In the genomic region with DNA sequence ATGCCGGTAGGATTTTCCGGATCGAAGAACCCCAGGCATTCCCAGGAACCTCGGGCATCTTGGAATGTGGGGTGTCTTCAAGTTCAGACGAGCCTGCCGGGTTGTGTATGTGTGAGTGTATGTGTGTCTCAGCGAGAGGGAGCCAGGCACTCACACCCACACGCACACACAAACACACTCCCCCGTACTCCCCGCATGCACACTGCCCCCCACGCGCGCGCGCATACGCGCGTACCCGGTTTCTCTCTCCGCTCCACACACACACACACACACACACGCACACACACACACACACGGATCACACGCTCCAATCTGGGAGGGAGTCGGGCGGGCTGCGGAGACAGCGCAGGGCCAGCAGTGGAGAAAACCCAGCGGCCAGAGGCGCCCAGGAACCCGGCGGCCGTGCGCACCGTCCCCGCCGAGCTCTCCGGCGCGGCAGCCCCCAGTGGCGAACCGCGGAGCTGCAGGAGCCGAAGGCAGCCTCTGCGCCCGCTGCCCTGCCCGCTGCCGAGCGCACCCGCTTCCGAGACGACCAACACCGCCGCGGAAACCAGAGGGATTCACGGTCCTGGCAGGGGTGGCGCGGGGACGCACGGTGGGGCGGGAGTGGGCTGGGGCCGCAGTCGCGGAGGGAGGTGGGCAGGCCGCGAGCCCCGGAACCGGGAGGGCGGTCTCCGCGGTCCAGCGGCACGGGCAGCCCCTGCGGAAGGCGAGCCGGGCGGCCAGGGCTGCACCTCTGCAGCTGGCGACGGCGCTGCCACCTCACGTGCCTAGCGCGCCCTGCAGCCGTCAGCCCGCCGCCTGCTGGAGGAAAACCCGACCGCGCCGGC, we compare ENCODE assay signal across 8 cellular contexts. TPM values are rescaled to one million over a fixed set of nuclear protein-coding genes. Genes with fewer than 3 reads are reported as not detected.
DNase-seq lines count a peak whose midpoint lies in the region; ATAC-seq and TF ChIP-seq lines count a peak whose summit lies in the region.

A gene (minus strand): TSS at position 125 of the 830 bp plus-strand sequence.

- DNase-seq in KBM-7: peak; percentile 72
- DNase-seq in SK-N-SH: peak; percentile 92
- DNase-seq in amniotic epithelial cell (ENCODE audit: low read depth): peak; percentile 50
- peak; percentile 83 for DNase-seq in left ventricle myocardium superior
- DNase-seq in pulmonary artery endothelial cell (ENCODE audit: low read depth, low spot score): peak; percentile 4
- peak; percentile 75 for DNase-seq in ureter (ENCODE audit: low spot score)

- H3K9ac ChIP-seq in BLaER1 treated with 17β-estradiol and CSF1 and Interleukin-3, amounts not matched to agents 10 nM and 100 nM: peak within 1 kb of the TSS; percentile 49 to 83 (median 69); a peak in 21 of 22 replicates
- no peak within 1 kb of the TSS for H3K9ac ChIP-seq in SK-N-SH

- no peaks in the 10 kb centered on the region for H3K9me2 ChIP-seq in SK-N-SH

- peak within 1 kb of the TSS in 9 of 11 experiments; percentile 42 to 74 (median 69); a peak in 17 of 22 replicates for H3K27ac ChIP-seq in BLaER1 treated with 17β-estradiol and CSF1 and Interleukin-3, amounts not matched to agents 10 nM and 100 nM
- H3K27ac ChIP-seq in SK-N-SH (ENCODE audit: low read depth in 2 of 2, low read length in 1 of 2): peak within 1 kb of the TSS in 1 of 2 experiments; percentile 82; a peak in 2 of 4 replicates

- TF ChIP-seq CTCF in SK-N-SH (IDR thresholded peaks at IDR 0.05): peak; percentile 58

- H3K79me2 ChIP-seq in SK-N-SH (ENCODE audit: insufficient read depth): no peaks in the 10 kb centered on the region

- WGBS in SK-N-SH (ENCODE audit: low lambda C conversion rate): 3% methylated on average over 21 of the region's 89 CpGs

- H3K4me3 ChIP-seq in BLaER1 treated with 17β-estradiol and CSF1 and Interleukin-3, amounts not matched to agents 10 nM and 100 nM: peak within 1 kb of the TSS; percentile 61 to 83 (median 71)
- peak within 1 kb of the TSS; percentile 48 to 61 for H3K4me3 ChIP-seq in SK-N-SH (ENCODE audit: low read depth in 2 of 2, low read length in 1 of 2)

- intact Hi-C loops in left ventricle myocardium superior (cut with micrococcal nuclease): no loop called here

- POLR2A ChIA-PET in SK-N-SH (lab: Yijun Ruan, JAX): interaction anchor here (0.6 to 1.2 kb wide), 4 partner anchors 77 to 524 kb away, joined by 3 to 4 read pairs (median 4); no protein-coding TSS in a partner anchor

- peaks cover 22 to 51% (median 46%) of the 10 kb centered on the region in 10 experiments; a peak in 19 of 20 replicates for H3K4me1 ChIP-seq in BLaER1 treated with 17β-estradiol and CSF1 and Interleukin-3, amounts not matched to agents 10 nM and 100 nM
- peaks cover 0 to 38% of the 10 kb centered on the region in 2 experiments; a peak in 1 of 4 replicates for H3K4me1 ChIP-seq in SK-N-SH (ENCODE audit: control insufficient read depth in 1 of 2, insufficient read depth in 2 of 2, low read depth in 1 of 2, low read length in 1 of 2)

- H3K36me3 ChIP-seq in BLaER1 treated with 17β-estradiol and CSF1 and Interleukin-3, amounts not matched to agents 10 nM and 100 nM: no peaks in the 10 kb centered on the region
- no peaks in the 10 kb centered on the region for H3K36me3 ChIP-seq in SK-N-SH (replicated peaks in 1 of 2; ENCODE audit: control insufficient read depth in 1 of 2, insufficient read depth in 2 of 2, low read length in 1 of 2)

- in situ Hi-C loops in KBM-7 (cut with MboI; ENCODE audit: low pct_unique_long_range_greater_than_20kb, low sequenced_read_pairs): no loop called here

- H3K4me2 ChIP-seq in BLaER1 treated with 17β-estradiol and CSF1 and Interleukin-3, amounts not matched to agents 10 nM and 100 nM: peak within 1 kb of the TSS; percentile 72 to 100 (median 98)
- H3K4me2 ChIP-seq in SK-N-SH: peak within 1 kb of the TSS; percentile 82

- H3K9me3 ChIP-seq in BLaER1 treated with 17β-estradiol and CSF1 and Interleukin-3, amounts not matched to agents 10 nM and 100 nM (replicated peaks in 1 of 11): no peaks in the 10 kb centered on the region; a peak in 2 of 22 replicates
- H3K9me3 ChIP-seq in SK-N-SH: no peaks in the 10 kb centered on the region

- peak; percentile 62 for TF ChIP-seq RAD21 in SK-N-SH (IDR thresholded peaks at IDR 0.05; ENCODE audit: low read length)

- peaks cover 0 to 18% (median 0%) of the 10 kb centered on the region in 11 experiments; a peak in 6 of 22 replicates for H4K20me1 ChIP-seq in BLaER1 treated with 17β-estradiol and CSF1 and Interleukin-3, amounts not matched to agents 10 nM and 100 nM
- H4K20me1 ChIP-seq in SK-N-SH (ENCODE audit: insufficient read depth): no peaks in the 10 kb centered on the region

- CTCF ChIA-PET in SK-N-SH (lab: Yijun Ruan, JAX): interaction anchor here (0.5 to 5.4 kb wide), 98 partner anchors 8 to 623 kb away, joined by 3 to 65 read pairs (median 4); no protein-coding TSS in a partner anchor

- ATAC-seq in GM19438 (IDR thresholded peaks at IDR 0.05; ENCODE audit: low read depth, unreplicated experiment): peak; percentile 72
- peak; percentile 98 for ATAC-seq in left ventricle myocardium superior

- no peak for TF ChIP-seq EP300 in SK-N-SH (IDR thresholded peaks at IDR 0.05; ENCODE audit: borderline replicate concordance in 1 of 2, low read depth in 1 of 2, low read length in 1 of 2)

- H2AFZ ChIP-seq in SK-N-SH (ENCODE audit: low read depth): peak within 1 kb of the TSS; percentile 76; the same call in 1 of the 2 replicates

- no peaks in the 10 kb centered on the region for H3F3A ChIP-seq in SK-N-SH (replicated peaks; ENCODE audit: insufficient read depth)

- peaks cover 0 to 32% (median 6%) of the 10 kb centered on the region in 11 experiments; a peak in 10 of 22 replicates for H3K27me3 ChIP-seq in BLaER1 treated with 17β-estradiol and CSF1 and Interleukin-3, amounts not matched to agents 10 nM and 100 nM
- peaks cover 20% of the 10 kb centered on the region; the same call in 1 of the 2 replicates for H3K27me3 ChIP-seq in SK-N-SH (ENCODE audit: insufficient read depth)

TF ChIP-seq in SK-N-SH, 30 proteins besides CTCF, POLR2A, EP300 and RAD21:
- TF ChIP-seq FOXJ3 (CRISPR knock-in tag; IDR thresholded peaks at IDR 0.05) (peak; percentile 15; the same call in 1 of the 2 replicates), GATA2 (CRISPR knock-in tag; IDR thresholded peaks at IDR 0.05) (peak; percentile 4; the same call in 1 of the 2 replicates), MXI1 (IDR thresholded peaks at IDR 0.05; ENCODE audit: low read depth, low read length) (peak; percentile 40), RCOR1 (IDR thresholded peaks at IDR 0.05; ENCODE audit: low read length) (0 out of 2 replicates have a peak, but pooled peaks have one; percentile 15)
- TF ChIP-seq, protein P1, sequence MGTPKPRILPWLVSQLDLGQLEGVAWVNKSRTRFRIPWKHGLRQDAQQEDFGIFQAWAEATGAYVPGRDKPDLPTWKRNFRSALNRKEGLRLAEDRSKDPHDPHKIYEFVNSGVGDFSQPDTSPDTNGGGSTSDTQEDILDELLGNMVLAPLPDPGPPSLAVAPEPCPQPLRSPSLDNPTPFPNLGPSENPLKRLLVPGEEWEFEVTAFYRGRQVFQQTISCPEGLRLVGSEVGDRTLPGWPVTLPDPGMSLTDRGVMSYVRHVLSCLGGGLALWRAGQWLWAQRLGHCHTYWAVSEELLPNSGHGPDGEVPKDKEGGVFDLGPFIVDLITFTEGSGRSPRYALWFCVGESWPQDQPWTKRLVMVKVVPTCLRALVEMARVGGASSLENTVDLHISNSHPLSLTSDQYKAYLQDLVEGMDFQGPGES (IDR thresholded peaks at IDR 0.05; ENCODE audit: low read depth, low read length): no peak

RNA-seq across cellular contexts. Expression of the gene that starts here (rescaled TPM):
- 0.02 and 0.13 TPM in 2 replicates for polyA plus RNA-seq in SK-N-SH (2012; rRNA removed)
- polyA plus RNA-seq in SK-N-SH (2012; cell fraction: cytosol; rRNA removed): 0.05 and 0.18 TPM in 2 replicates
- polyA plus RNA-seq in SK-N-SH (2012; cell fraction: nucleus; rRNA removed): 0.06 and 0.15 TPM in 2 replicates
- total RNA-seq in left ventricle myocardium superior (not detected), pulmonary artery endothelial cell (not detected in 2 replicates), ureter (0.34 TPM)

Comparison
In these comparisons a context has a peak if more than half of its experiments do, and no peak if none do; other contexts are left out.
1. Peak in DNase-seq, H3K4me3 ChIP-seq and H3K4me2 ChIP-seq in SK-N-SH; RNA of the gene not detected or under 1 TPM.
2. Peak in DNase-seq and ATAC-seq in left ventricle myocardium superior; RNA of the gene not detected or under 1 TPM.
3. Peak in DNase-seq in pulmonary artery endothelial cell; RNA of the gene not detected or under 1 TPM.
4. Peak in DNase-seq in ureter; RNA of the gene not detected or under 1 TPM.
5. DNase-seq: peak in every context shown above with its lines; median percentile 92 in SK-N-SH; 83 in left ventricle myocardium superior; 75 in ureter; 72 in KBM-7; 50 in amniotic epithelial cell; 4 in pulmonary artery endothelial cell.